1 cellular context compared by ENCODE assay signal in genomic region chr1:2585318-2586092, GRCh38.
A peak's percentile ranks its signal among the peaks of the same experiment; 100 is the strongest.
TF ChIP-seq lines count a peak whose summit lies in the region.

No MANE protein-coding gene starts in this region.

TF ChIP-seq in GM12878, 131 proteins besides CTCF, POLR2A, EP300 and RAD21 (continued from another document and continues in another):
- TF ChIP-seq RELB (IDR thresholded peaks at IDR 0.05; ENCODE audit: low read depth) (peak; percentile 80), ZNF384 (IDR thresholded peaks at IDR 0.05; ENCODE audit: borderline replicate concordance, low read depth, low read length) (no peak), CEBPB (IDR thresholded peaks at IDR 0.05; ENCODE audit: borderline replicate concordance in 1 of 2, low read depth in 2 of 2, low read length in 2 of 2) (no peak), RAD51 (IDR thresholded peaks at IDR 0.05) (peak; percentile 50), TCF7 (IDR thresholded peaks at IDR 0.05; ENCODE audit: borderline replicate concordance) (no peak), ATF3 (IDR thresholded peaks at IDR 0.05; ENCODE audit: borderline replicate concordance, extremely low read depth, low read depth, low read length) (no peak), NFXL1 (IDR thresholded peaks at IDR 0.05; ENCODE audit: borderline replicate concordance) (no peak), ZNF622 (IDR thresholded peaks at IDR 0.05) (no peak; the same call in 1 of the 2 replicates), BRCA1 (IDR thresholded peaks at IDR 0.05; ENCODE audit: low read depth, low read length) (no peak), ZNF207 (IDR thresholded peaks at IDR 0.05; ENCODE audit: borderline replicate concordance) (peak; percentile 70; the same call in 1 of the 2 replicates), CBFB (IDR thresholded peaks at IDR 0.05; ENCODE audit: low read depth) (no peak; the same call in 1 of the 2 replicates), BHLHE40 (IDR thresholded peaks at IDR 0.05; ENCODE audit: borderline replicate concordance in 1 of 2, low read depth in 2 of 2, low read length in 1 of 2) (peak; percentile 67 to 85; a peak in 3 of 4 replicates), CREM (IDR thresholded peaks at IDR 0.05; ENCODE audit: low read depth) (no peak), NBN (IDR thresholded peaks at IDR 0.05) (peak; percentile 75), NR2C1 (IDR thresholded peaks at IDR 0.05) (peak; percentile 71), RBBP5 (conservative IDR thresholded peaks at IDR 0.05) (no peak), CHD4 (IDR thresholded peaks at IDR 0.05) (no peak), EED (IDR thresholded peaks at IDR 0.05; ENCODE audit: low read depth) (peak; percentile 76), PBX3 (IDR thresholded peaks at IDR 0.05; ENCODE audit: insufficient replicate concordance, low read depth, low read length) (peak; percentile 29), FOS (IDR thresholded peaks at IDR 0.05; ENCODE audit: borderline replicate concordance, extremely low read depth, insufficient read length) (no peak), ZNF592 (IDR thresholded peaks at IDR 0.05) (peak; percentile 82), CBX3 (IDR thresholded peaks at IDR 0.05; ENCODE audit: borderline replicate concordance, low read depth) (no peak), SKIL (IDR thresholded peaks at IDR 0.05; ENCODE audit: low read depth, poor library complexity, severe bottlenecking) (peak; percentile 61), GATAD2B (conservative IDR thresholded peaks at IDR 0.05; ENCODE audit: low read depth) (peak; percentile 77), MYC (IDR thresholded peaks at IDR 0.05; ENCODE audit: insufficient read depth, insufficient read length, insufficient replicate concordance, low read length, severe bottlenecking) (no peak), CEBPZ (IDR thresholded peaks at IDR 0.05; ENCODE audit: low read depth, low read length) (no peak), PRDM15 (CRISPR knock-in tag; IDR thresholded peaks at IDR 0.05) (no peak), MEF2B (IDR thresholded peaks at IDR 0.05; ENCODE audit: partially characterized antibody, poor library complexity, severe bottlenecking) (peak; percentile 81), ATF7 (IDR thresholded peaks at IDR 0.05; ENCODE audit: low read depth) (peak; percentile 65; the same call in 1 of the 2 replicates), SUPT20H (IDR thresholded peaks at IDR 0.05; ENCODE audit: borderline replicate concordance, control insufficient read depth, low read depth, low read length) (no peak), NRF1 (conservative IDR thresholded peaks at IDR 0.05; ENCODE audit: low read depth, low read length) (no peak), E4F1 (IDR thresholded peaks at IDR 0.05; ENCODE audit: borderline replicate concordance, partially characterized antibody) (peak; percentile 29), SIX5 (IDR thresholded peaks at IDR 0.05; ENCODE audit: low read depth, low read length, severe bottlenecking) (no peak), IKZF2 (IDR thresholded peaks at IDR 0.05) (peak; percentile 71 to 79), IKZF1 (conservative IDR thresholded peaks at IDR 0.05) (peak; percentile 87), HDAC6 (IDR thresholded peaks at IDR 0.05; ENCODE audit: unreplicated experiment) (no peak), BACH1 (IDR thresholded peaks at IDR 0.05; ENCODE audit: borderline replicate concordance) (no peak), SIN3A (IDR thresholded peaks at IDR 0.05; ENCODE audit: low read depth, low read length) (peak; percentile 78; the same call in 1 of the 2 replicates)
